In the genomic region with DNA sequence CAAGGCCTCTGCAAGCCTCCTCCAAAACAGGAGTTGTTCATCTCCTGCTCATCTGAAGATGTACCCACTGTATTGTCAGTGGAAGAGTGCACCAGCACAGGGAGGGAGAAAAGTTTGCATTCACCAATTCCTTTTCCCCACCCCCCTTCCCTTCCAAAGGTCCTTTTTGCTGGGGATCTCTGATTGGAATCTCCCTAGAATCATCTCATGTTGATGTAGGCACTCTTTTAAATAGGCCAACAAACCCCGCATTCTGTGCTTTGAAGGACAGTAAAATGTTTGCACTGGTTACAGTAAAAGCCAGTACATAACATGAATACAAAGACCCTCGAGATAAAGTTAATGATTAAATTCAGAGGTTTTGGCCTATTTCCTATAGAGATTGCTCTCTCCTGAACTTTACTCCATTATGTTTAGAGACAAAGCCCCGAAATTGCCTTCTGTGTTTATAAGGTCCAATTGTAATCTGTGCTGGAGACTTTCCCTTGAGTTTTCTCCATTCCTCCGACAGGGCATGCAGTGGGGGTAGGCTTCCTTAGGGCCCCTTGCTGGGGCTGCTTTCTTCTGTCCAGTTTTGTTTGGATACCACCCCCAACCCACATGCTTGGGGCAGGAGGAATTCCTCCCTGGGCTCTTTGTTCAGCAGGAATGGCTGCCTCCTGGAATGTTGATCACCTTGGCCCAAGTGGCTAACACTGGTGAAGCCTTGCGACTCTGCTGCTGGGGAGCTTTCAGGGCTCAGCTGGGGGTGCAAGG, we compare ENCODE assay signal across 1 cellular context.
TF ChIP-seq lines count a peak whose summit lies in the region.

No MANE protein-coding gene starts in this region.

TF ChIP-seq in HepG2, 621 proteins besides CTCF, POLR2A, EP300 and RAD21 (continued from another document and continues in another):
- TF ChIP-seq, protein P1, sequence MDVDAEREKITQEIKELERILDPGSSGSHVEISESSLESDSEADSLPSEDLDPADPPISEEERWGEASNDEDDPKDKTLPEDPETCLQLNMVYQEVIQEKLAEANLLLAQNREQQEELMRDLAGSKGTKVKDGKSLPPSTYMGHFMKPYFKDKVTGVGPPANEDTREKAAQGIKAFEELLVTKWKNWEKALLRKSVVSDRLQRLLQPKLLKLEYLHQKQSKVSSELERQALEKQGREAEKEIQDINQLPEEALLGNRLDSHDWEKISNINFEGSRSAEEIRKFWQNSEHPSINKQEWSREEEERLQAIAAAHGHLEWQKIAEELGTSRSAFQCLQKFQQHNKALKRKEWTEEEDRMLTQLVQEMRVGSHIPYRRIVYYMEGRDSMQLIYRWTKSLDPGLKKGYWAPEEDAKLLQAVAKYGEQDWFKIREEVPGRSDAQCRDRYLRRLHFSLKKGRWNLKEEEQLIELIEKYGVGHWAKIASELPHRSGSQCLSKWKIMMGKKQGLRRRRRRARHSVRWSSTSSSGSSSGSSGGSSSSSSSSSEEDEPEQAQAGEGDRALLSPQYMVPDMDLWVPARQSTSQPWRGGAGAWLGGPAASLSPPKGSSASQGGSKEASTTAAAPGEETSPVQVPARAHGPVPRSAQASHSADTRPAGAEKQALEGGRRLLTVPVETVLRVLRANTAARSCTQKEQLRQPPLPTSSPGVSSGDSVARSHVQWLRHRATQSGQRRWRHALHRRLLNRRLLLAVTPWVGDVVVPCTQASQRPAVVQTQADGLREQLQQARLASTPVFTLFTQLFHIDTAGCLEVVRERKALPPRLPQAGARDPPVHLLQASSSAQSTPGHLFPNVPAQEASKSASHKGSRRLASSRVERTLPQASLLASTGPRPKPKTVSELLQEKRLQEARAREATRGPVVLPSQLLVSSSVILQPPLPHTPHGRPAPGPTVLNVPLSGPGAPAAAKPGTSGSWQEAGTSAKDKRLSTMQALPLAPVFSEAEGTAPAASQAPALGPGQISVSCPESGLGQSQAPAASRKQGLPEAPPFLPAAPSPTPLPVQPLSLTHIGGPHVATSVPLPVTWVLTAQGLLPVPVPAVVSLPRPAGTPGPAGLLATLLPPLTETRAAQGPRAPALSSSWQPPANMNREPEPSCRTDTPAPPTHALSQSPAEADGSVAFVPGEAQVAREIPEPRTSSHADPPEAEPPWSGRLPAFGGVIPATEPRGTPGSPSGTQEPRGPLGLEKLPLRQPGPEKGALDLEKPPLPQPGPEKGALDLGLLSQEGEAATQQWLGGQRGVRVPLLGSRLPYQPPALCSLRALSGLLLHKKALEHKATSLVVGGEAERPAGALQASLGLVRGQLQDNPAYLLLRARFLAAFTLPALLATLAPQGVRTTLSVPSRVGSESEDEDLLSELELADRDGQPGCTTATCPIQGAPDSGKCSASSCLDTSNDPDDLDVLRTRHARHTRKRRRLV (CRISPR knock-in tag; IDR thresholded peaks at IDR 0.05): peak; percentile 50; the same call in 1 of the 2 replicates
- 0 out of 2 replicates have a peak, but pooled peaks have one; percentile 46 for TF ChIP-seq ZSCAN31 (CRISPR knock-in tag; IDR thresholded peaks at IDR 0.05; ENCODE audit: low read depth)
- no peak for TF ChIP-seq ZNF670 (CRISPR knock-in tag; IDR thresholded peaks at IDR 0.05; ENCODE audit: borderline replicate concordance)
- TF ChIP-seq PHB2 (IDR thresholded peaks at IDR 0.05; ENCODE audit: partially characterized antibody): no peak
- TF ChIP-seq, protein P2, sequence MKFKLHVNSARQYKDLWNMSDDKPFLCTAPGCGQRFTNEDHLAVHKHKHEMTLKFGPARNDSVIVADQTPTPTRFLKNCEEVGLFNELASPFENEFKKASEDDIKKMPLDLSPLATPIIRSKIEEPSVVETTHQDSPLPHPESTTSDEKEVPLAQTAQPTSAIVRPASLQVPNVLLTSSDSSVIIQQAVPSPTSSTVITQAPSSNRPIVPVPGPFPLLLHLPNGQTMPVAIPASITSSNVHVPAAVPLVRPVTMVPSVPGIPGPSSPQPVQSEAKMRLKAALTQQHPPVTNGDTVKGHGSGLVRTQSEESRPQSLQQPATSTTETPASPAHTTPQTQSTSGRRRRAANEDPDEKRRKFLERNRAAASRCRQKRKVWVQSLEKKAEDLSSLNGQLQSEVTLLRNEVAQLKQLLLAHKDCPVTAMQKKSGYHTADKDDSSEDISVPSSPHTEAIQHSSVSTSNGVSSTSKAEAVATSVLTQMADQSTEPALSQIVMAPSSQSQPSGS (CRISPR knock-in tag; IDR thresholded peaks at IDR 0.05): peak; percentile 36; the same call in 1 of the 2 replicates
- peak; percentile 89 for TF ChIP-seq ASH2L (IDR thresholded peaks at IDR 0.05; ENCODE audit: insufficient read length, low read depth, low read length)
- TF ChIP-seq KDM6A (CRISPR knock-in tag; IDR thresholded peaks at IDR 0.05; ENCODE audit: low read depth): peak; percentile 61; the same call in 1 of the 2 replicates
- peak; percentile 81; the same call in 1 of the 2 replicates for TF ChIP-seq HNRNPUL1 (IDR thresholded peaks at IDR 0.05; ENCODE audit: low read depth, low read length)
- TF ChIP-seq ZNF550 (CRISPR knock-in tag; IDR thresholded peaks at IDR 0.05; ENCODE audit: borderline replicate concordance): no peak
- TF ChIP-seq ZNF430 (CRISPR knock-in tag; IDR thresholded peaks at IDR 0.05): peak; percentile 27; the same call in 1 of the 2 replicates
- TF ChIP-seq, protein P3, sequence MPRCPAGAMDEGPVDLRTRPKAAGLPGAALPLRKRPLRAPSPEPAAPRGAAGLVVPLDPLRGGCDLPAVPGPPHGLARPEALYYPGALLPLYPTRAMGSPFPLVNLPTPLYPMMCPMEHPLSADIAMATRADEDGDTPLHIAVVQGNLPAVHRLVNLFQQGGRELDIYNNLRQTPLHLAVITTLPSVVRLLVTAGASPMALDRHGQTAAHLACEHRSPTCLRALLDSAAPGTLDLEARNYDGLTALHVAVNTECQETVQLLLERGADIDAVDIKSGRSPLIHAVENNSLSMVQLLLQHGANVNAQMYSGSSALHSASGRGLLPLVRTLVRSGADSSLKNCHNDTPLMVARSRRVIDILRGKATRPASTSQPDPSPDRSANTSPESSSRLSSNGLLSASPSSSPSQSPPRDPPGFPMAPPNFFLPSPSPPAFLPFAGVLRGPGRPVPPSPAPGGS (CRISPR knock-in tag; IDR thresholded peaks at IDR 0.05): peak; percentile 35; the same call in 1 of the 2 replicates
- TF ChIP-seq, protein P4, sequence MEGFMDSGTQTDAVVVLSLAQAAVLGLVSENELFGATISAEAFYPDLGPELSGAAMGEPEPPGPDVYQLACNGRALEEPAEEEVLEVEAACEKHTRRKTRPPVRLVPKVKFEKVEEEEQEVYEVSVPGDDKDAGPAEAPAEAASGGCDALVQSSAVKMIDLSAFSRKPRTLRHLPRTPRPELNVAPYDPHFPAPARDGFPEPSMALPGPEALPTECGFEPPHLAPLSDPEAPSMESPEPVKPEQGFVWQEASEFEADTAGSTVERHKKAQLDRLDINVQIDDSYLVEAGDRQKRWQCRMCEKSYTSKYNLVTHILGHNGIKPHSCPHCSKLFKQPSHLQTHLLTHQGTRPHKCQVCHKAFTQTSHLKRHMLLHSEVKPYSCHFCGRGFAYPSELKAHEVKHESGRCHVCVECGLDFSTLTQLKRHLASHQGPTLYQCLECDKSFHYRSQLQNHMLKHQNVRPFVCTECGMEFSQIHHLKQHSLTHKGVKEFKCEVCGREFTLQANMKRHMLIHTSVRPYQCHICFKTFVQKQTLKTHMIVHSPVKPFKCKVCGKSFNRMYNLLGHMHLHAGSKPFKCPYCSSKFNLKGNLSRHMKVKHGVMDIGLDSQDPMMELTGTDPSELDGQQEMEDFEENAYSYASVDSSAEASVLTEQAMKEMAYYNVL (CRISPR knock-in tag; IDR thresholded peaks at IDR 0.05; ENCODE audit: borderline replicate concordance): peak; percentile 97
- peak; percentile 82 for TF ChIP-seq POLR2G (IDR thresholded peaks at IDR 0.05; ENCODE audit: low read depth, low read length)
- TF ChIP-seq KLF16 (CRISPR knock-in tag; IDR thresholded peaks at IDR 0.05): peak in 1 of 2 experiments; percentile 43; a peak in 1 of 4 replicates
- no peak for TF ChIP-seq MAZ (IDR thresholded peaks at IDR 0.05; ENCODE audit: borderline replicate concordance, low read depth, low read length)
- 0 out of 2 replicates have a peak, but pooled peaks have one; percentile 51 for TF ChIP-seq MAZ (CRISPR knock-in tag; IDR thresholded peaks at IDR 0.05; ENCODE audit: low read depth)
- peak; percentile 43 for TF ChIP-seq TBL1XR1 (IDR thresholded peaks at IDR 0.05; ENCODE audit: borderline replicate concordance, low read length, partially characterized antibody)
- no peak for TF ChIP-seq ZNF749 (CRISPR knock-in tag; IDR thresholded peaks at IDR 0.05; ENCODE audit: borderline replicate concordance)
- TF ChIP-seq, protein P5, sequence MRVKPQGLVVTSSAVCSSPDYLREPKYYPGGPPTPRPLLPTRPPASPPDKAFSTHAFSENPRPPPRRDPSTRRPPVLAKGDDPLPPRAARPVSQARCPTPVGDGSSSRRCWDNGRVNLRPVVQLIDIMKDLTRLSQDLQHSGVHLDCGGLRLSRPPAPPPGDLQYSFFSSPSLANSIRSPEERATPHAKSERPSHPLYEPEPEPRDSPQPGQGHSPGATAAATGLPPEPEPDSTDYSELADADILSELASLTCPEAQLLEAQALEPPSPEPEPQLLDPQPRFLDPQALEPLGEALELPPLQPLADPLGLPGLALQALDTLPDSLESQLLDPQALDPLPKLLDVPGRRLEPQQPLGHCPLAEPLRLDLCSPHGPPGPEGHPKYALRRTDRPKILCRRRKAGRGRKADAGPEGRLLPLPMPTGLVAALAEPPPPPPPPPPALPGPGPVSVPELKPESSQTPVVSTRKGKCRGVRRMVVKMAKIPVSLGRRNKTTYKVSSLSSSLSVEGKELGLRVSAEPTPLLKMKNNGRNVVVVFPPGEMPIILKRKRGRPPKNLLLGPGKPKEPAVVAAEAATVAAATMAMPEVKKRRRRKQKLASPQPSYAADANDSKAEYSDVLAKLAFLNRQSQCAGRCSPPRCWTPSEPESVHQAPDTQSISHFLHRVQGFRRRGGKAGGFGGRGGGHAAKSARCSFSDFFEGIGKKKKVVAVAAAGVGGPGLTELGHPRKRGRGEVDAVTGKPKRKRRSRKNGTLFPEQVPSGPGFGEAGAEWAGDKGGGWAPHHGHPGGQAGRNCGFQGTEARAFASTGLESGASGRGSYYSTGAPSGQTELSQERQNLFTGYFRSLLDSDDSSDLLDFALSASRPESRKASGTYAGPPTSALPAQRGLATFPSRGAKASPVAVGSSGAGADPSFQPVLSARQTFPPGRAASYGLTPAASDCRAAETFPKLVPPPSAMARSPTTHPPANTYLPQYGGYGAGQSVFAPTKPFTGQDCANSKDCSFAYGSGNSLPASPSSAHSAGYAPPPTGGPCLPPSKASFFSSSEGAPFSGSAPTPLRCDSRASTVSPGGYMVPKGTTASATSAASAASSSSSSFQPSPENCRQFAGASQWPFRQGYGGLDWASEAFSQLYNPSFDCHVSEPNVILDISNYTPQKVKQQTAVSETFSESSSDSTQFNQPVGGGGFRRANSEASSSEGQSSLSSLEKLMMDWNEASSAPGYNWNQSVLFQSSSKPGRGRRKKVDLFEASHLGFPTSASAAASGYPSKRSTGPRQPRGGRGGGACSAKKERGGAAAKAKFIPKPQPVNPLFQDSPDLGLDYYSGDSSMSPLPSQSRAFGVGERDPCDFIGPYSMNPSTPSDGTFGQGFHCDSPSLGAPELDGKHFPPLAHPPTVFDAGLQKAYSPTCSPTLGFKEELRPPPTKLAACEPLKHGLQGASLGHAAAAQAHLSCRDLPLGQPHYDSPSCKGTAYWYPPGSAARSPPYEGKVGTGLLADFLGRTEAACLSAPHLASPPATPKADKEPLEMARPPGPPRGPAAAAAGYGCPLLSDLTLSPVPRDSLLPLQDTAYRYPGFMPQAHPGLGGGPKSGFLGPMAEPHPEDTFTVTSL (CRISPR knock-in tag; IDR thresholded peaks at IDR 0.05; ENCODE audit: borderline replicate concordance): peak; percentile 88
- peak; percentile 56 for TF ChIP-seq HNRNPK (IDR thresholded peaks at IDR 0.05; ENCODE audit: low read depth, low read length, poor library complexity, severe bottlenecking)
- TF ChIP-seq ZNF224 (CRISPR knock-in tag; IDR thresholded peaks at IDR 0.05): 0 out of 2 replicates have a peak, but pooled peaks have one; percentile 50
- TF ChIP-seq MED1 (CRISPR knock-in tag; IDR thresholded peaks at IDR 0.05): peak; percentile 73
- TF ChIP-seq MED8 (CRISPR knock-in tag; IDR thresholded peaks at IDR 0.05; ENCODE audit: insufficient replicate concordance): peak; percentile 81
- peak; percentile 59; the same call in 1 of the 2 replicates for TF ChIP-seq DPF2 (CRISPR knock-in tag; IDR thresholded peaks at IDR 0.05; ENCODE audit: borderline replicate concordance, low read depth)
- peak; percentile 69; the same call in 1 of the 2 replicates for TF ChIP-seq MTA1 (CRISPR knock-in tag; IDR thresholded peaks at IDR 0.05; ENCODE audit: borderline replicate concordance)
- TF ChIP-seq, protein P6, sequence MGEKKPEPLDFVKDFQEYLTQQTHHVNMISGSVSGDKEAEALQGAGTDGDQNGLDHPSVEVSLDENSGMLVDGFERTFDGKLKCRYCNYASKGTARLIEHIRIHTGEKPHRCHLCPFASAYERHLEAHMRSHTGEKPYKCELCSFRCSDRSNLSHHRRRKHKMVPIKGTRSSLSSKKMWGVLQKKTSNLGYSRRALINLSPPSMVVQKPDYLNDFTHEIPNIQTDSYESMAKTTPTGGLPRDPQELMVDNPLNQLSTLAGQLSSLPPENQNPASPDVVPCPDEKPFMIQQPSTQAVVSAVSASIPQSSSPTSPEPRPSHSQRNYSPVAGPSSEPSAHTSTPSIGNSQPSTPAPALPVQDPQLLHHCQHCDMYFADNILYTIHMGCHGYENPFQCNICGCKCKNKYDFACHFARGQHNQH (CRISPR knock-in tag; IDR thresholded peaks at IDR 0.05): peak; percentile 35; the same call in 1 of the 2 replicates
- TF ChIP-seq TEAD3 (CRISPR knock-in tag; optimal IDR thresholded peaks at IDR 0.05; ENCODE audit: borderline replicate concordance): peak; percentile 61
- TF ChIP-seq, protein P7, sequence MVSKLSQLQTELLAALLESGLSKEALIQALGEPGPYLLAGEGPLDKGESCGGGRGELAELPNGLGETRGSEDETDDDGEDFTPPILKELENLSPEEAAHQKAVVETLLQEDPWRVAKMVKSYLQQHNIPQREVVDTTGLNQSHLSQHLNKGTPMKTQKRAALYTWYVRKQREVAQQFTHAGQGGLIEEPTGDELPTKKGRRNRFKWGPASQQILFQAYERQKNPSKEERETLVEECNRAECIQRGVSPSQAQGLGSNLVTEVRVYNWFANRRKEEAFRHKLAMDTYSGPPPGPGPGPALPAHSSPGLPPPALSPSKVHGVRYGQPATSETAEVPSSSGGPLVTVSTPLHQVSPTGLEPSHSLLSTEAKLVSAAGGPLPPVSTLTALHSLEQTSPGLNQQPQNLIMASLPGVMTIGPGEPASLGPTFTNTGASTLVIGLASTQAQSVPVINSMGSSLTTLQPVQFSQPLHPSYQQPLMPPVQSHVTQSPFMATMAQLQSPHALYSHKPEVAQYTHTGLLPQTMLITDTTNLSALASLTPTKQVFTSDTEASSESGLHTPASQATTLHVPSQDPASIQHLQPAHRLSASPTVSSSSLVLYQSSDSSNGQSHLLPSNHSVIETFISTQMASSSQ (IDR thresholded peaks at IDR 0.05; ENCODE audit: low read depth): peak; percentile 95
- TF ChIP-seq, protein P7 (CRISPR knock-in tag; IDR thresholded peaks at IDR 0.05; ENCODE audit: borderline replicate concordance): peak; percentile 98
- peak; percentile 62; the same call in 1 of the 2 replicates for TF ChIP-seq MED13 (CRISPR knock-in tag; IDR thresholded peaks at IDR 0.05)
